ENCODE assay signal across 21 cellular contexts in genomic region chr7:42429339-42429738, GRCh38.
"Had no signal": no experiment of that assay in that cellular context is flagged by ENCODE, and none has a peak within 500 bp of the region (broad histone marks: within the 10 kb centered on the region; RNA-seq: fewer than 3 reads in every experiment).

No MANE protein-coding gene starts in this region.

- H3K27ac ChIP-seq: colonic mucosa, parathyroid adenoma, psoas muscle, skin epidermis, stomach, thoracic aorta had no signal

- FAIRE-seq: islet of Langerhans had no signal

- H3K9me3 ChIP-seq: colonic mucosa, psoas muscle, stomach, thoracic aorta, transverse colon had no signal

- H3K27me3 ChIP-seq: colonic mucosa, stomach, transverse colon had no signal

- H3K4me1 ChIP-seq: parathyroid adenoma, psoas muscle, stomach had no signal

- DNase-seq: colonic mucosa; dermis blood vessel endothelial cell; erythroblast; foreskin melanocyte; head of caudate nucleus; hippocampal formation; kidney glomerular epithelial cell; mesendoderm; naive thymus-derived CD8-positive, alpha-beta T cell; occipital lobe; psoas muscle; stimulated activated CD4-positive, alpha-beta T cell treated with anti-CD3 and anti-CD28 coated beads, Interleukin-12 subunit alpha, Interleukin-12 subunit beta, amount 100 ng/mL, for 4 hours; stimulated activated naive CD4-positive, alpha-beta T cell; stomach; substantia nigra; transverse colon had no signal

- ATAC-seq: naive thymus-derived CD8-positive, alpha-beta T cell; psoas muscle; sciatic nerve had no signal

- H3K4me3 ChIP-seq: colonic mucosa, psoas muscle, skin epidermis, stomach, thoracic aorta, transverse colon had no signal

- H3K36me3 ChIP-seq: colonic mucosa, stomach, thoracic aorta, transverse colon had no signal
